In the genomic region with DNA sequence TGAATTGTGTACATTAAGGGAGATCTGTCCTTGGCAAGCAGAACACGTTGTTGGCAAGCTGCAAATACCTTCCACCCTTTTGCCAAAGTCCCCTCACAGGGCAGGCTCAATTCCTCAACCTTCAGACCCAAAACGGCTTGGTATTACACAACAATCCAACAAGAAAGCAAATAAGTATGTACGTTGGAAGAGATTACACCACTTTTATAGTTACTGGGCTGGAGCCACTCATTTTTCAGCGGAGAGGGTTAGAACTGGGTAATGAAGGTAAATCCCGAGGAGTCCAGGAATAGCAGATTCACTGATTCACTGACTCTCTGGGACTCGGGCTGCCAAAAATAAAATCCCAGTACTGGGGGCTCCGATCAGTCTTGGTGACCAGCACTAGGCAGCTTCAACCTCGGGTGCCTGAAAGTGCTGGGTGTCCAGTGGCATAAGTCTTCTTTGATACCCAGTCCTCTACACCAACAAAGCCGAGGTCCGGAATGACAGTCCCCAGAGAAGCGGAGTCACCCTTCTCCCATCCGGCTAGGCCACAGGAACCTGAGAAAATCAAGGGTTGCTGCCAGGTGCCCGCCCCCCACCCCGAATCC, we compare ENCODE assay signal across 8 cellular contexts. TPM values are rescaled to one million over a fixed set of nuclear protein-coding genes. Genes with fewer than 3 reads are reported as not detected.
A peak's percentile ranks its signal among the peaks of the same experiment; 100 is the strongest.
DNase-seq lines count a peak whose midpoint lies in the region; ATAC-seq and TF ChIP-seq lines count a peak whose summit lies in the region.

No MANE protein-coding gene starts in this region.

- no peak for ATAC-seq in CD8-positive, alpha-beta T cell
- peak; percentile 14 for ATAC-seq in GM21723 (IDR thresholded peaks at IDR 0.05; ENCODE audit: unreplicated experiment)

- H3K4me2 ChIP-seq in OCI-LY7 (ENCODE audit: low read length): peak overlapping the region; percentile 75

- peak overlapping the region; percentile 70; the same call in 1 of the 2 replicates for H2AFZ ChIP-seq in OCI-LY7 (ENCODE audit: low read length)

- H3K36me3 Mint-ChIP-seq in CD8-positive, alpha-beta T cell: peaks cover 21% of the 10 kb centered on the region
- peaks cover 3% of the 10 kb centered on the region for H3K36me3 Mint-ChIP-seq in endothelial cell (ENCODE audit: low read depth, unreplicated experiment)

- peaks cover 8% of the 10 kb centered on the region; the same call in 1 of the 2 replicates for H4K20me1 ChIP-seq in OCI-LY7 (ENCODE audit: insufficient read depth, low read length)

- H3K9me3 Mint-ChIP-seq in CD8-positive, alpha-beta T cell: no peaks in the 10 kb centered on the region
- no peaks in the 10 kb centered on the region for H3K9me3 Mint-ChIP-seq in endothelial cell (ENCODE audit: unreplicated experiment)

- BruUV-seq in OCI-LY7 (replicated peaks; lab: Mats Ljungman, UMichigan): no TSS peak

- H3K4me3 ChIP-seq in CD8-positive, alpha-beta T cell (ENCODE audit: low read depth, low read length): peak overlapping the region; percentile 97
- peak overlapping the region; percentile 99 for H3K4me3 ChIP-seq in OCI-LY7 (ENCODE audit: low read depth, low read length, poor library complexity, severe bottlenecking)
- H3K4me3 ChIP-seq in muscle layer of colon (ENCODE audit: low read depth in 1 of 2, low read length in 2 of 2): peak overlapping the region; percentile 51 to 62

- POLR2A ChIA-PET in CD8-positive, alpha-beta T cell (lab: Charles Lee): interaction anchor here (2.1 kb wide), 1 partner anchor 43 kb away, joined by 9 read pairs; a partner anchor contains a TSS
- POLR2A ChIA-PET in OCI-LY7 (lab: Charles Lee): interaction anchor here (0.6 to 3.2 kb wide), 5 partner anchors 10 to 266 kb away, joined by 3 to 15 read pairs (median 7); a partner anchor contains a TSS

- TF ChIP-seq CTCF in CD8-positive, alpha-beta T cell (IDR thresholded peaks at IDR 0.05): no peak
- TF ChIP-seq CTCF in OCI-LY7 (conservative IDR thresholded peaks at IDR 0.05; ENCODE audit: low read length) (no peak), endothelial cell (IDR thresholded peaks at IDR 0.05; ENCODE audit: unreplicated experiment) (no peak)

- peaks cover 16% of the 10 kb centered on the region for H3K4me1 Mint-ChIP-seq in CD8-positive, alpha-beta T cell (ENCODE audit: low read depth)
- peaks cover 7% of the 10 kb centered on the region for H3K4me1 Mint-ChIP-seq in endothelial cell (ENCODE audit: unreplicated experiment)

- intact Hi-C loops in CD8-positive, alpha-beta T cell (cut with DNase I, micrococcal nuclease): loop anchor here (1.0 to 5.0 kb wide), 8 partner anchors 42 to 584 kb away; a partner anchor contains a TSS
- intact Hi-C loops in OCI-LY7 (cut with micrococcal nuclease; ENCODE audit: unreplicated experiment): loop anchor here (2.0 to 5.0 kb wide), 2 partner anchors 43 to 59 kb away; a partner anchor contains a TSS

- H3K79me2 ChIP-seq in OCI-LY7 (ENCODE audit: insufficient read depth, low read depth, low read length): peaks cover 49% of the 10 kb centered on the region

- peak overlapping the region; percentile 91 for H3K27ac Mint-ChIP-seq in CD8-positive, alpha-beta T cell
- H3K27ac Mint-ChIP-seq in endothelial cell (ENCODE audit: unreplicated experiment): no peak overlapping the region

- H3K9me3 ChIP-seq in CD8-positive, alpha-beta T cell (ENCODE audit: low read length): no peaks in the 10 kb centered on the region
- H3K9me3 ChIP-seq in OCI-LY7 (ENCODE audit: low read length): no peaks in the 10 kb centered on the region
- no peaks in the 10 kb centered on the region for H3K9me3 ChIP-seq in muscle layer of colon (ENCODE audit: low read length)

- no peaks in the 10 kb centered on the region for H3K36me3 ChIP-seq in CD8-positive, alpha-beta T cell (ENCODE audit: insufficient read depth, low read length)
- H3K36me3 ChIP-seq in OCI-LY7 (ENCODE audit: insufficient read depth, low read length) (peaks cover 76% of the 10 kb centered on the region), muscle layer of colon (ENCODE audit: insufficient read depth, low read length) (no peaks in the 10 kb centered on the region)

- peaks cover 9% of the 10 kb centered on the region for H3K4me1 ChIP-seq in CD8-positive, alpha-beta T cell (ENCODE audit: insufficient read depth, low read length)
- peaks cover 24% of the 10 kb centered on the region for H3K4me1 ChIP-seq in OCI-LY7 (ENCODE audit: insufficient read depth, low read length, poor library complexity, severe bottlenecking)
- H3K4me1 ChIP-seq in muscle layer of colon (ENCODE audit: insufficient read depth, low read length): no peaks in the 10 kb centered on the region

- H3K27ac ChIP-seq in CD8-positive, alpha-beta T cell (ENCODE audit: low read depth, low read length): peak overlapping the region; percentile 78
- H3K27ac ChIP-seq in OCI-LY7 (ENCODE audit: low read depth, low read length, poor library complexity, severe bottlenecking) (peak overlapping the region; percentile 59), muscle layer of colon (ENCODE audit: low read depth, low read length) (peak overlapping the region; percentile 44)

- peak overlapping the region; percentile 91 for H3K4me3 Mint-ChIP-seq in CD8-positive, alpha-beta T cell
- peak overlapping the region; percentile 89 for H3K4me3 Mint-ChIP-seq in endothelial cell (ENCODE audit: unreplicated experiment)

- no peaks in the 10 kb centered on the region for H3K9me2 ChIP-seq in OCI-LY7 (ENCODE audit: insufficient read depth, low read length)

- CTCF ChIA-PET in CD8-positive, alpha-beta T cell (lab: Charles Lee): interaction anchor here (1.1 to 1.9 kb wide), 3 partner anchors 12 to 1602 kb away, joined by 3 to 5 read pairs (median 3); no protein-coding TSS in a partner anchor
- CTCF ChIA-PET in OCI-LY7 (lab: Charles Lee; ENCODE audit: unreplicated experiment): no interaction called here

- peak overlapping the region; percentile 19 for H3K9ac ChIP-seq in muscle layer of colon (ENCODE audit: low read length)

- no peaks in the 10 kb centered on the region for H3K27me3 ChIP-seq in CD8-positive, alpha-beta T cell (ENCODE audit: insufficient read depth, low read length)
- H3K27me3 ChIP-seq in muscle layer of colon (ENCODE audit: control insufficient read depth in 1 of 2, insufficient read depth in 2 of 2, low read length in 2 of 2): peaks cover 0 to 3% of the 10 kb centered on the region in 2 donors

- no peaks in the 10 kb centered on the region for H3K27me3 Mint-ChIP-seq in CD8-positive, alpha-beta T cell (ENCODE audit: low read depth)
- no peaks in the 10 kb centered on the region for H3K27me3 Mint-ChIP-seq in endothelial cell (ENCODE audit: unreplicated experiment)

- no peak for DNase-seq in CD8-positive, alpha-beta T cell
- DNase-seq in OCI-LY7 (ENCODE audit: low spot score): no peak
- no peak for DNase-seq in endothelial cell (ENCODE audit: low spot score)
- no peak for DNase-seq in NCI-H1092 treated with DMSO at 0.1 percent for 48 hours (lab: John Stamatoyannopoulos, UW)
- no peak for DNase-seq in DMS53 (lab: John Stamatoyannopoulos, UW)
- no peak for DNase-seq in UCSD-AML1 (lab: John Stamatoyannopoulos, UW; ENCODE audit: unreplicated experiment)

RNA-seq across cellular contexts. Expression of a gene that starts 0.6 kb away (rescaled TPM):
- 1 to 10 TPM; 7.0 to 8.1 TPM for total RNA-seq in CD8-positive, alpha-beta T cell
- total RNA-seq in OCI-LY7 (2014; rRNA removed; shearing (Covaris generic)): 11.0 and 14.9 TPM in 2 replicates
- 29.3 and 33.5 TPM in 2 replicates for total RNA-seq in OCI-LY7 (2022)
- 12.5 TPM for total RNA-seq in endothelial cell (ENCODE audit: unreplicated experiment)

RNA-seq across cellular contexts. Expression of a gene that starts 38.0 kb away (rescaled TPM):
- total RNA-seq in CD8-positive, alpha-beta T cell: 1 to 10 TPM; 1.3 to 1.4 TPM
- total RNA-seq in OCI-LY7 (2014; rRNA removed; shearing (Covaris generic)): 126 and 133 TPM in 2 replicates
- total RNA-seq in OCI-LY7 (2022): 140 and 147 TPM in 2 replicates
- total RNA-seq in endothelial cell (ENCODE audit: unreplicated experiment): 9.4 TPM

RNA-seq across cellular contexts. Expression of a gene that starts 42.9 kb away (rescaled TPM):
- 100 to 1,000 TPM; 308 to 378 TPM for total RNA-seq in CD8-positive, alpha-beta T cell
- total RNA-seq in OCI-LY7 (2014; rRNA removed; shearing (Covaris generic)): 2,042 and 2,127 TPM in 2 replicates
- total RNA-seq in OCI-LY7 (2022) (431 and 447 TPM in 2 replicates), endothelial cell (ENCODE audit: unreplicated experiment) (225 TPM)

RNA-seq across cellular contexts. Expression of a gene that starts 56.8 kb away (rescaled TPM):
- not detected for total RNA-seq in CD8-positive, alpha-beta T cell
- not detected in 2 replicates for total RNA-seq in OCI-LY7 (2014; rRNA removed; shearing (Covaris generic))
- total RNA-seq in OCI-LY7 (2022): not detected in 2 replicates
- total RNA-seq in endothelial cell (ENCODE audit: unreplicated experiment): 0.31 TPM

RNA-seq across cellular contexts. Expression of a gene that starts 59.8 kb away (rescaled TPM):
- 10 to 100 TPM; 31.7 to 32.0 TPM for total RNA-seq in CD8-positive, alpha-beta T cell
- total RNA-seq in OCI-LY7 (2014; rRNA removed; shearing (Covaris generic)): 47.6 and 51.1 TPM in 2 replicates
- 48.7 and 49.4 TPM in 2 replicates for total RNA-seq in OCI-LY7 (2022)
- 37.8 TPM for total RNA-seq in endothelial cell (ENCODE audit: unreplicated experiment)

Comparison
In these comparisons a context has a peak if more than half of its experiments do, and no peak if none do; other contexts are left out.
1. RNA of a gene that starts 38.0 kb away (total RNA-seq): 126 to 147 TPM in OCI-LY7; 9.4 TPM in endothelial cell (single experiment) and 1.3 to 1.4 TPM in CD8-positive, alpha-beta T cell; every median in the first group is over 10 times any median in the second.
2. Peak in every context shown above with its lines, with median percentiles within 50 percentile points of each other: H3K27ac ChIP-seq and H3K4me3 ChIP-seq.